In the genomic region with DNA sequence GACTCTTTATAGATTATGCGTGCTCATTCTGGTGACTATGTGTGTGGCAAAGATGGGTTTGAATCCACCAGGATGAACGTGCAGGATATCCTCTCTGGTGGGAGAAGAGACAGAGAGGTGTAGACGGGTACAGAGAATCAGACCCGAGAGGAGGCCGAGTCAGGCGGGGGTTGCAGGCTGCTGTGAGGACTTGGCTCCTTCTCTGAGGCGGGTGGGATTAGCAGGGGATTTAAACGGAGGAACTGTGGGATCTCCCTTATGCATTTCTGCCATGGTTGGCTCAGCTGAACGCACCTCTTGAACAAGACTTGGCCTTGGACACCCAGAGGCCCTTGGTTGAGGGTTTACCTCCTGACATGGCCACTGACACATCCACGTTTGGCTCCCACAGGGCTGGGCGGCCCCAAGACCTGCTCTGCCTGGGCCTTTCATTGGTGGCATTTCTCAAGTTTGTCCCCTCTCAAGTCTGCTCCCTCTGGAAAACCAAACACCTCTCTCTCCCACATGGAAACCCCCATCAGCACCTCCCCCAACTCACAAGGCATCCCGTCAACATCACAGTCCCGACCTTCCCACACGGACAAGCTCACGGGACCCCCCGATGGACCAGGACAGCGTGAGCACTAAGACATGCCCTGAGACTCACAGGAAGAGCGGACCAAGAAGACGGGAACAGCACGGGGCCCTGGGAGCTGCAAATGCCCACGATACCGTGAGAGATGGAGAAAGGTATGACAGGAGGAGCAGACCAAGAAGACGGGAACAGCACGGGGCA, we compare ENCODE assay signal across 14 cellular contexts.
"Had no signal": no experiment of that assay in that cellular context is flagged by ENCODE, and none has a peak within 500 bp of the region (broad histone marks: within the 10 kb centered on the region; RNA-seq: fewer than 3 reads in every experiment).

No MANE protein-coding gene starts in this region.

- H3K9me3 Mint-ChIP-seq: activated CD4-positive, alpha-beta memory T cell treated with anti-CD3 and anti-CD28 coated beads, Interleukin-2, amount 10 ng/mL, durations not matched to agents 7 days and 5 days; activated naive CD8-positive, alpha-beta T cell treated with anti-CD3 and anti-CD28 coated beads, Interleukin-2, amount 10 ng/mL, durations not matched to agents 7 days and 5 days; activated T-helper 2 cell treated with anti-CD3 and anti-CD28 coated beads, Interferon-gamma antibody, Interleukin-2, Interleukin-4, amounts not matched to agents 10 μg/mL and 5 μg/mL and 100 μg/mL, durations not matched to agents 14 hours and 24 hours and 36 hours; stimulated activated memory B cell treated with anti-CD40 and anti-IgM and Interleukin-4, amounts not matched to agents 10 μg/mL and 1 μg/mL and 100 μg/mL, for 72 hours had no signal

- ATAC-seq: left cardiac atrium; stimulated activated memory B cell treated with anti-CD40 and anti-IgM and Interleukin-4, amounts not matched to agents 10 μg/mL and 1 μg/mL and 100 μg/mL, for 72 hours had no signal

- H3K27ac Mint-ChIP-seq: activated CD4-positive, alpha-beta memory T cell treated with anti-CD3 and anti-CD28 coated beads, Interleukin-2, amount 10 ng/mL, durations not matched to agents 7 days and 5 days; activated naive CD8-positive, alpha-beta T cell treated with anti-CD3 and anti-CD28 coated beads, Interleukin-2, amount 10 ng/mL, durations not matched to agents 7 days and 5 days; activated T-helper 2 cell treated with anti-CD3 and anti-CD28 coated beads, Interferon-gamma antibody, Interleukin-2, Interleukin-4, amounts not matched to agents 10 μg/mL and 5 μg/mL and 100 μg/mL, durations not matched to agents 14 hours and 24 hours and 36 hours; nephron progenitor cell; stimulated activated memory B cell treated with anti-CD40 and anti-IgM and Interleukin-4, amounts not matched to agents 10 μg/mL and 1 μg/mL and 100 μg/mL, for 72 hours had no signal

- H3K4me3 Mint-ChIP-seq: activated CD4-positive, alpha-beta memory T cell treated with anti-CD3 and anti-CD28 coated beads, Interleukin-2, amount 10 ng/mL, durations not matched to agents 7 days and 5 days; activated naive CD8-positive, alpha-beta T cell treated with anti-CD3 and anti-CD28 coated beads, Interleukin-2, amount 10 ng/mL, durations not matched to agents 7 days and 5 days; immature natural killer cell; nephron progenitor cell; stimulated activated memory B cell treated with anti-CD40 and anti-IgM and Interleukin-4, amounts not matched to agents 10 μg/mL and 1 μg/mL and 100 μg/mL, for 72 hours had no signal

- H3K4me1 Mint-ChIP-seq: nephron progenitor cell had no signal

- H3K36me3 Mint-ChIP-seq: activated naive CD8-positive, alpha-beta T cell treated with anti-CD3 and anti-CD28 coated beads, Interleukin-2, amount 10 ng/mL, durations not matched to agents 7 days and 5 days; stimulated activated memory B cell treated with anti-CD40 and anti-IgM and Interleukin-4, amounts not matched to agents 10 μg/mL and 1 μg/mL and 100 μg/mL, for 72 hours had no signal

- DNase-seq: activated CD4-positive, alpha-beta memory T cell treated with anti-CD3 and anti-CD28 coated beads, Interleukin-2, amount 10 ng/mL, durations not matched to agents 7 days and 5 days; activated CD8-positive, alpha-beta memory T cell treated with anti-CD3 and anti-CD28 coated beads, Interleukin-2, amount 50 U/mL, for 4 hours; activated naive CD8-positive, alpha-beta T cell treated with anti-CD3 and anti-CD28 coated beads, Interleukin-2, amount 10 ng/mL, durations not matched to agents 7 days and 5 days; anterior cingulate cortex; cerebellar nuclear complex; glutamatergic neuron; immature natural killer cell; left cardiac atrium; mammary epithelial cell; nephron progenitor cell; small intestine; T1000 had no signal
